29 cellular contexts compared by ENCODE assay signal in genomic region chr14:30332374-30332773, GRCh38.
"Had no signal": no experiment of that assay in that cellular context is flagged by ENCODE, and none has a peak within 500 bp of the region (broad histone marks: within the 10 kb centered on the region; RNA-seq: fewer than 3 reads in every experiment).

No MANE protein-coding gene starts in this region.

- H3K27me3 ChIP-seq: ascending aorta, cardiac muscle cell had no signal

- H3K36me3 ChIP-seq: ascending aorta, cardiac muscle cell had no signal

- DNase-seq: activated B cell treated with CpG ODN at 0.5 μM for 24 hours; activated CD4-positive, alpha-beta memory T cell treated with anti-CD3 and anti-CD28 coated beads for 36 hours; activated CD4-positive, alpha-beta T cell treated with anti-CD3 and anti-CD28 coated beads for 4 hours; activated CD4-positive, alpha-beta T cell treated with anti-CD3 and anti-CD28 coated beads, Interleukin-2, amount 10 ng/mL, durations not matched to agents 24 days and 14 days; activated CD4-positive, alpha-beta T cell treated with anti-CD3 and anti-CD28 coated beads, Interleukin-2, amount 50 U/mL, for 1 hour; activated CD4-positive, alpha-beta T cell treated with anti-CD3 and anti-CD28 coated beads, Interleukin-2, amount 50 U/mL, for 4 hours; activated CD4-positive, CD25-positive, alpha-beta regulatory T cell treated with anti-CD3 and anti-CD28 coated beads, Interleukin-2, amount 50 U/mL, for 72 hours; activated CD8-positive, alpha-beta memory T cell treated with anti-CD3 and anti-CD28 coated beads, Interleukin-2, amount 50 U/mL, for 48 hours; activated CD8-positive, alpha-beta T cell treated with anti-CD3 and anti-CD28 coated beads for 36 hours; activated effector memory CD4-positive, alpha-beta T cell treated with Interleukin-2 at 50 U/mL for 16 hours; activated gamma-delta T cell; activated naive CD4-positive, alpha-beta T cell treated with anti-CD3 and anti-CD28 coated beads, Interleukin-2, amount 10 ng/mL, durations not matched to agents 7 days and 5 days; activated naive CD4-positive, alpha-beta T cell treated with Interleukin-2 at 50 U/mL for 16 hours; activated naive CD8-positive, alpha-beta T cell treated with anti-CD3 and anti-CD28 coated beads, Interleukin-2, amount 10 ng/mL, durations not matched to agents 7 days and 5 days; activated naive CD8-positive, alpha-beta T cell treated with anti-CD3 and anti-CD28 coated beads, Interleukin-2, amount 50 U/mL, for 24 hours; activated T-cell treated with anti-CD3 and anti-CD28 coated beads, Interleukin-2, amount 50 U/mL, for 24 hours; activated T-cell treated with anti-CD3 and anti-CD28 coated beads, Interleukin-2, amount 50 U/mL, for 48 hours; amygdala; anterior cingulate cortex; caudate nucleus; cerebellar nuclear complex; T-helper 1 cell; T-helper 2 cell; T-helper 9 cell had no signal

- FAIRE-seq: bronchial epithelial cell, TTC549 had no signal

- H3K4me3 ChIP-seq: ascending aorta, cardiac muscle cell had no signal

- H3K9me3 ChIP-seq: ascending aorta had no signal

- H3K4me1 ChIP-seq: ascending aorta had no signal

- ATAC-seq: activated CD8-positive, alpha-beta T cell treated with anti-CD3 and anti-CD28 coated beads for 36 hours; activated naive CD8-positive, alpha-beta T cell treated with anti-CD3 and anti-CD28 coated beads, Interleukin-2, amount 50 U/mL, for 24 hours had no signal

- H3K27ac ChIP-seq: ascending aorta, cardiac muscle cell, VCaP had no signal
